10 cellular contexts compared by ENCODE assay signal in the genomic region with DNA sequence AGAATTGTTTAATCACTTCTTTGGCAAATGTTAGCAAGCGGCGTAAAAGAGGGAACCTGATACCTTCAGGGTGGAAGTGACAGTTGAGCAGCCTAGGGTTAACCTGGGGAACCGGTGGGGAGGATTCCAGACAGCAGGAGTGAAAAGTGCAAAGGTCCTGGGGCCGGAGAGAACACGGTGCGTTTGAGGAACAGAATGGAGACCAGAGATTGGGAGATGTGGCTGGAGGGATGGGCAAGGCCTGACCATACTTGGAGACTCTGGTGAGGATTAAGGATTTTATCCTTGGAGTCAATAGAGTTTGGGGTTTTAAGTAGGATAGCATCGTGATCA. TPM values are rescaled to one million over a fixed set of nuclear protein-coding genes. Genes with fewer than 3 reads are reported as not detected.
DNase-seq lines count a peak whose midpoint lies in the region; ATAC-seq and TF ChIP-seq lines count a peak whose summit lies in the region.
"Had no signal": no experiment of that assay in that cellular context is flagged by ENCODE, and none has a peak within 500 bp of the region (broad histone marks: within the 10 kb centered on the region; RNA-seq: fewer than 3 reads in every experiment).

No MANE protein-coding gene starts in this region.

- intact Hi-C loops in transverse colon (cut with DNase I; ENCODE audit: low total_unique reads) = loop anchor here (5.0 kb wide), 1 partner anchor 33 kb away; a partner anchor contains a TSS

- in situ Hi-C loops in transverse colon (cut with MboI; ENCODE audit: low pct_ligation_motif_present in 1 of 4, low pct_unique_long_range_greater_than_20kb in 1 of 4, low sequenced_read_pairs in 3 of 4) = no loop called here
- in situ Hi-C loops in HAP-1 (cut with MboI; ENCODE audit: low sequenced_read_pairs) = no loop called here

- no peak for ATAC-seq in memory B cell (ENCODE audit: low read depth)

- H3K4me3 ChIP-seq in transverse colon (peak overlapping the region in 3 of 4 donors; percentile 54 to 93 (median 91)), HAP-1 (no peak overlapping the region; the same call in 1 of the 2 replicates)

- peak overlapping the region; percentile 93 for H3K4me3 Mint-ChIP-seq in activated naive CD8-positive, alpha-beta T cell
- H3K4me3 Mint-ChIP-seq in activated naive CD8-positive, alpha-beta T cell treated with anti-CD3 and anti-CD28 coated beads for 36 hours = no peak overlapping the region
- peak overlapping the region; percentile 86 to 97 (median 92) for H3K4me3 Mint-ChIP-seq in brain
- H3K4me3 Mint-ChIP-seq in memory B cell = peak overlapping the region; percentile 19

- no peaks in the 10 kb centered on the region for H3K9me3 ChIP-seq in transverse colon
- H3K9me3 ChIP-seq in HAP-1 = no peaks in the 10 kb centered on the region

- no peak for TF ChIP-seq EP300 in transverse colon (IDR thresholded peaks at IDR 0.05; ENCODE audit: low read depth)

- no peak for DNase-seq in activated naive CD8-positive, alpha-beta T cell treated with anti-CD3 and anti-CD28 coated beads for 36 hours
- DNase-seq in memory B cell (ENCODE audit: low spot score in 2 of 2) = no peak
- no peak for DNase-seq in transverse colon
- DNase-seq in SIG-M5 (lab: John Stamatoyannopoulos, UW) = no peak
- DNase-seq in activated gamma-delta T cell (lab: John Stamatoyannopoulos, UW) = no peak
- no peak for DNase-seq in HAP-1 (ENCODE audit: low spot score in 2 of 2)

- TF ChIP-seq CTCF in brain (conservative IDR thresholded peaks at IDR 0.05) = no peak
- TF ChIP-seq CTCF in transverse colon (IDR thresholded peaks at IDR 0.05) = no peak

- WGBS in transverse colon (ENCODE audit: low coverage in 1 of 2), 2 donors = 60 to 61% methylated on average over 6 to 7 of the region's 7 CpGs

- peaks cover 25% of the 10 kb centered on the region for H3K4me1 Mint-ChIP-seq in activated naive CD8-positive, alpha-beta T cell (ENCODE audit: low read depth)
- peaks cover 19% of the 10 kb centered on the region for H3K4me1 Mint-ChIP-seq in activated naive CD8-positive, alpha-beta T cell treated with anti-CD3 and anti-CD28 coated beads for 36 hours
- H3K4me1 Mint-ChIP-seq in brain (peaks cover 42% of the 10 kb centered on the region), memory B cell (peaks cover 22% of the 10 kb centered on the region)

- no peak for TF ChIP-seq POLR2A in transverse colon (IDR thresholded peaks at IDR 0.05)

- H3K27me3 ChIP-seq in transverse colon (no peaks in the 10 kb centered on the region), HAP-1 (ENCODE audit: low read depth) (no peaks in the 10 kb centered on the region)

- peak overlapping the region; percentile 91 to 96 (median 93) for H3K27ac ChIP-seq in transverse colon

- H3K27ac Mint-ChIP-seq in activated naive CD8-positive, alpha-beta T cell = peak overlapping the region; percentile 38
- H3K27ac Mint-ChIP-seq in activated naive CD8-positive, alpha-beta T cell treated with anti-CD3 and anti-CD28 coated beads for 36 hours = no peak overlapping the region
- H3K27ac Mint-ChIP-seq in brain = peak overlapping the region in 4 of 5 experiments; percentile 72 to 97 (median 94)
- peak overlapping the region; percentile 88 for H3K27ac Mint-ChIP-seq in memory B cell

- H3K27me3 Mint-ChIP-seq in activated naive CD8-positive, alpha-beta T cell = no peaks in the 10 kb centered on the region
- no peaks in the 10 kb centered on the region for H3K27me3 Mint-ChIP-seq in activated naive CD8-positive, alpha-beta T cell treated with anti-CD3 and anti-CD28 coated beads for 36 hours
- H3K27me3 Mint-ChIP-seq in brain (peaks cover 3% of the 10 kb centered on the region), memory B cell (no peaks in the 10 kb centered on the region)

- H3K4me1 ChIP-seq in transverse colon (peaks cover 11 to 37% (median 26%) of the 10 kb centered on the region in 4 donors), HAP-1 (peaks cover 4% of the 10 kb centered on the region; the same call in 1 of the 2 replicates)

- no peaks in the 10 kb centered on the region for H3K36me3 Mint-ChIP-seq in activated naive CD8-positive, alpha-beta T cell
- H3K36me3 Mint-ChIP-seq in activated naive CD8-positive, alpha-beta T cell treated with anti-CD3 and anti-CD28 coated beads for 36 hours = no peaks in the 10 kb centered on the region
- peaks cover 1% of the 10 kb centered on the region for H3K36me3 Mint-ChIP-seq in brain
- H3K36me3 Mint-ChIP-seq in memory B cell = no peaks in the 10 kb centered on the region

- no peaks in the 10 kb centered on the region for H3K9me3 Mint-ChIP-seq in activated naive CD8-positive, alpha-beta T cell (ENCODE audit: low read depth)
- H3K9me3 Mint-ChIP-seq in activated naive CD8-positive, alpha-beta T cell treated with anti-CD3 and anti-CD28 coated beads for 36 hours = no peaks in the 10 kb centered on the region
- H3K9me3 Mint-ChIP-seq in brain (peaks cover 0 to 3% (median 0%) of the 10 kb centered on the region in 5 experiments), memory B cell (no peaks in the 10 kb centered on the region)

- H3K36me3 ChIP-seq in transverse colon = peaks cover 0 to 5% (median 0%) of the 10 kb centered on the region in 4 donors
- peaks cover 5% of the 10 kb centered on the region for H3K36me3 ChIP-seq in HAP-1 (replicated peaks)

RNA-seq across cellular contexts. Expression of a gene that starts 2.3 kb away (rescaled TPM):
- total RNA-seq in activated naive CD8-positive, alpha-beta T cell treated with anti-CD3 and anti-CD28 coated beads for 36 hours = 1 to 10 TPM; 7.5 to 9.3 TPM
- 14.1 TPM for polyA plus RNA-seq in brain (ENCODE audit: insufficient read depth, low read depth, low replicate concordance)
- total RNA-seq in transverse colon = 10 to 100 TPM in 3 of 4 donors, 1 to 10 TPM in 1; 9.7 to 31.2 (median 11.6) TPM

RNA-seq across cellular contexts. Expression of a gene that starts 18.9 kb away (rescaled TPM):
- not detected for total RNA-seq in activated naive CD8-positive, alpha-beta T cell treated with anti-CD3 and anti-CD28 coated beads for 36 hours
- polyA plus RNA-seq in brain (ENCODE audit: insufficient read depth, low read depth, low replicate concordance) = not detected
- total RNA-seq in transverse colon = not detected
- total RNA-seq: kidney epithelial cell, subcutaneous adipose tissue had no signal

RNA-seq across cellular contexts. Expression of a gene that starts 25.9 kb away (rescaled TPM):
- not detected for total RNA-seq in activated naive CD8-positive, alpha-beta T cell treated with anti-CD3 and anti-CD28 coated beads for 36 hours
- 103 TPM for polyA plus RNA-seq in brain (ENCODE audit: insufficient read depth, low read depth, low replicate concordance)
- 100 to 1,000 TPM in 3 of 4 donors, 10 to 100 TPM in 1; 88.0 to 450 (median 252) TPM for total RNA-seq in transverse colon
- total RNA-seq: kidney epithelial cell, subcutaneous adipose tissue had no signal

RNA-seq across cellular contexts. Expression of a gene that starts 33.2 kb away (rescaled TPM):
- 1 to 10 TPM; 3.0 to 3.2 TPM for total RNA-seq in activated naive CD8-positive, alpha-beta T cell treated with anti-CD3 and anti-CD28 coated beads for 36 hours
- 106 TPM for polyA plus RNA-seq in brain (ENCODE audit: insufficient read depth, low read depth, low replicate concordance)
- total RNA-seq in transverse colon = 10 to 100 TPM; 28.1 to 75.2 (median 43.7) TPM

RNA-seq across cellular contexts. Expression of a gene that starts 34.9 kb away (rescaled TPM):
- total RNA-seq in activated naive CD8-positive, alpha-beta T cell treated with anti-CD3 and anti-CD28 coated beads for 36 hours = under 1 TPM; 0.10 to 0.62 TPM
- 3.5 TPM for polyA plus RNA-seq in brain (ENCODE audit: insufficient read depth, low read depth, low replicate concordance)
- 1 to 10 TPM in 1 of 4 donors, under 1 TPM in 2, not detected in 1; 0.55 to 2.9 (median 0.60) TPM for total RNA-seq in transverse colon

Comparison
In these comparisons a context has a peak if more than half of its experiments do, and no peak if none do; other contexts are left out.
1. RNA of a gene that starts 25.9 kb away (total RNA-seq): 88.0 to 450 TPM in transverse colon; not detected in activated naive CD8-positive, alpha-beta T cell treated with anti-CD3 and anti-CD28 coated beads for 36 hours; every median in the first group is over 10 times any median in the second.